Comparison of ENCODE assay signal across 1 cellular context in the genomic region with DNA sequence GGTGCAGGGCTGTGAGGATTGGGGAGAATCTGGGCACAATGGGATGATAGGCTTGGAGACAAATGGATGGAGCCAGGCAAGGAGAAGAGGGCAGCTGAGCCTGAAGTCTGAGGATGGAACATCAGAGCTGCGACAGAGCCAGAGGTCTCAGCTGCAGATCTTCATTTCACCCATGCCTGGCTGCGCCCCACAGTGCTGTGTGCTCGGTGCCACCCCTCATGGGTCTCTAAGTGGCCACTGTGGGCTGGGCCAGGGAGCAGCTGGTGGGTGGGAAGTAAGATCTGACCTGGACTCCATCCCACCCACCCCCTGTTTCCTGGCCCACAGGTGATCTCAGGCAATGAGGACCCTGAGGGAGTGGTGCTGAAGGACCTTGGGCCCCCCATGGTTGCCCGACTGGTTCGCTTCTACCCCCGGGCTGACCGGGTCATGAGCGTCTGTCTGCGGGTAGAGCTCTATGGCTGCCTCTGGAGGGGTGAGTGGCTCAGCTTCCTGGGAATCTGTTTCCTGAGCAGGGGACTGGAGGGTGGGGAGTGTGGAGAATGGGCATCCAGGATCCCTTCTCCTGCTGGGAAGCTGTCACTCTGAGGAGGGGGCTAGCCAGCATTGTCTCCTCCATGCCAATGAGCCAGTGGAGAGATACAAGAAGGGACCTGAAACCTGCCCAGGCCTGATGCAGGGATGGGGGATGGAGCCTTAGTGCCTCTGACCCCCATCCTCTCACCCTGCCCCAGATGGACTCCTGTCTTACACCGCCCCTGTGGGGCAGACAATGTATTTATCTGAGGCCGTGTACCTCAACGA.
TF ChIP-seq lines count a peak whose summit lies in the region.

No MANE protein-coding gene starts in this region.

TF ChIP-seq in IMR-90, 13 proteins besides CTCF, POLR2A, EP300 and RAD21:
- TF ChIP-seq, protein P1, sequence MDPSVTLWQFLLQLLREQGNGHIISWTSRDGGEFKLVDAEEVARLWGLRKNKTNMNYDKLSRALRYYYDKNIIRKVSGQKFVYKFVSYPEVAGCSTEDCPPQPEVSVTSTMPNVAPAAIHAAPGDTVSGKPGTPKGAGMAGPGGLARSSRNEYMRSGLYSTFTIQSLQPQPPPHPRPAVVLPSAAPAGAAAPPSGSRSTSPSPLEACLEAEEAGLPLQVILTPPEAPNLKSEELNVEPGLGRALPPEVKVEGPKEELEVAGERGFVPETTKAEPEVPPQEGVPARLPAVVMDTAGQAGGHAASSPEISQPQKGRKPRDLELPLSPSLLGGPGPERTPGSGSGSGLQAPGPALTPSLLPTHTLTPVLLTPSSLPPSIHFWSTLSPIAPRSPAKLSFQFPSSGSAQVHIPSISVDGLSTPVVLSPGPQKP (IDR thresholded peaks at IDR 0.05; ENCODE audit: borderline replicate concordance, low read depth, low read length), result no peak
- TF ChIP-seq USF2 (IDR thresholded peaks at IDR 0.05; ENCODE audit: low read depth, low read length) (no peak), NFE2L2 (IDR thresholded peaks at IDR 0.05; ENCODE audit: low read depth, low read length) (no peak), MXI1 (IDR thresholded peaks at IDR 0.05; ENCODE audit: borderline replicate concordance, low read depth, low read length) (no peak), SMC3 (IDR thresholded peaks at IDR 0.05; ENCODE audit: low read depth, low read length) (no peak), MAFK (IDR thresholded peaks at IDR 0.05; ENCODE audit: low read depth, low read length) (no peak), RCOR1 (IDR thresholded peaks at IDR 0.05; ENCODE audit: insufficient replicate concordance, low read length) (no peak), CHD1 (IDR thresholded peaks at IDR 0.05; ENCODE audit: low read depth, low read length) (no peak), FOS (IDR thresholded peaks at IDR 0.05; ENCODE audit: low read depth, low read length) (no peak), MAZ (IDR thresholded peaks at IDR 0.05; ENCODE audit: borderline replicate concordance, low read depth, low read length) (no peak), CEBPB (IDR thresholded peaks at IDR 0.05; ENCODE audit: low read depth, low read length) (no peak), BHLHE40 (IDR thresholded peaks at IDR 0.05; ENCODE audit: low read depth, low read length) (no peak), RFX5 (IDR thresholded peaks at IDR 0.05; ENCODE audit: low read depth, low read length) (no peak)
TF ChIP-seq in IMR-90: peak in this region for 0.
